26 cellular contexts compared by ENCODE assay signal in genomic region chr4:74218201-74218600, GRCh38.
A peak's percentile ranks its signal among the peaks of the same experiment; 100 is the strongest.
DNase-seq lines count a peak whose midpoint lies in the region; ATAC-seq, FAIRE-seq and TF ChIP-seq lines count a peak whose summit lies in the region.
"Had no signal": no experiment of that assay in that cellular context is flagged by ENCODE, and none has a peak within 500 bp of the region (broad histone marks: within the 10 kb centered on the region; RNA-seq: fewer than 3 reads in every experiment).

No MANE protein-coding gene starts in this region.

- no peak for TF ChIP-seq POLR2A in H1 (IDR thresholded peaks at IDR 0.05; ENCODE audit: control extremely low read depth in 1 of 2, low read depth in 2 of 2, low read length in 2 of 2)

- H3K18ac ChIP-seq in H1 (ENCODE audit: extremely low read depth, low read length), result no peak overlapping the region

- POLR2A ChIA-PET in H1 (lab: Charles Lee; ENCODE audit: partially characterized antibody), result no interaction called here

- H3K4me3 ChIP-seq in ACC112 (ENCODE audit: low read depth, low read length) (no peak overlapping the region), H1 (ENCODE audit: extremely low read depth in 1 of 4, insufficient read depth in 2 of 4, low read depth in 3 of 4, low read length in 4 of 4) (no peak overlapping the region)
- H3K4me3 ChIP-seq: tibial artery had no signal

- no peak overlapping the region for H3K9ac ChIP-seq in H1 (replicated peaks in 1 of 4; ENCODE audit: extremely low read depth in 1 of 4, low read depth in 3 of 4, low read length in 3 of 4)
- H3K9ac ChIP-seq: KMS-11 had no signal

- H3K27me3 ChIP-seq in ACC112 (ENCODE audit: insufficient read depth, low read length) (no peaks in the 10 kb centered on the region), H1 (replicated peaks in 1 of 4; ENCODE audit: control insufficient read depth in 3 of 4, extremely low read depth in 1 of 4, insufficient read depth in 3 of 4, low read length in 3 of 4) (no peaks in the 10 kb centered on the region)
- H3K27me3 ChIP-seq: tibial artery had no signal

- H3K4me1 Mint-ChIP-seq in osteocyte (ENCODE audit: unreplicated experiment), result peaks cover 26% of the 10 kb centered on the region
- peaks cover 2 to 3% of the 10 kb centered on the region in 2 donors for H3K4me1 Mint-ChIP-seq in effector memory CD8-positive, alpha-beta T cell (ENCODE audit: low read depth in 2 of 2)

- no peak for TF ChIP-seq RAD21 in H1 (IDR thresholded peaks at IDR 0.05 in 1 of 2, conservative IDR thresholded peaks at IDR 0.05 in 1 of 2; ENCODE audit: low read depth in 2 of 2, low read length in 2 of 2)

- no peak overlapping the region for H3K27ac Mint-ChIP-seq in osteocyte (ENCODE audit: unreplicated experiment)
- no peak overlapping the region for H3K27ac Mint-ChIP-seq in effector memory CD8-positive, alpha-beta T cell
- H3K27ac Mint-ChIP-seq: activated CD4-positive, alpha-beta T cell treated with anti-CD3 and anti-CD28 coated beads for 36 hours; brain; naive thymus-derived CD8-positive, alpha-beta T cell; stimulated activated naive CD8-positive, alpha-beta T cell treated with anti-CD3 and anti-CD28 coated beads, Interleukin-15, amount 100 ng/mL, for 72 hours had no signal

- H3K36me3 ChIP-seq in ACC112 (ENCODE audit: insufficient read depth, low read length) (no peaks in the 10 kb centered on the region), H1 (ENCODE audit: control insufficient read depth in 2 of 4, insufficient read depth in 4 of 4, low read length in 3 of 4) (no peaks in the 10 kb centered on the region)
- H3K36me3 ChIP-seq: tibial artery had no signal

- no peak overlapping the region for H3K4ac ChIP-seq in H1 (replicated peaks; ENCODE audit: insufficient read length, low read depth, low read length)

- H4K20me1 ChIP-seq in H1 (replicated peaks in 1 of 2; ENCODE audit: control insufficient read depth in 1 of 2, insufficient read depth in 2 of 2, low read length in 2 of 2), result no peaks in the 10 kb centered on the region

- no peak overlapping the region for H3K23ac ChIP-seq in H1 (ENCODE audit: insufficient read length)

- ATAC-seq in HG03159 (IDR thresholded peaks at IDR 0.05; ENCODE audit: unreplicated experiment), result no peak
- no peak for ATAC-seq in effector memory CD8-positive, alpha-beta T cell (replicated peaks)
- ATAC-seq: activated CD4-positive, alpha-beta T cell treated with anti-CD3 and anti-CD28 coated beads for 36 hours; naive thymus-derived CD8-positive, alpha-beta T cell; SK-N-SH treated with all-trans-retinoic acid at 6 μM for 48 hours; stimulated activated naive CD8-positive, alpha-beta T cell treated with anti-CD3 and anti-CD28 coated beads, Interleukin-15, amount 100 ng/mL, for 72 hours had no signal

- H3K27ac ChIP-seq in ACC112 (ENCODE audit: low read depth, low read length), result peak overlapping the region; percentile 56; the same call in 1 of the 2 replicates
- no peak overlapping the region for H3K27ac ChIP-seq in H1 (ENCODE audit: low read depth, low read length)
- H3K27ac ChIP-seq: KMS-11, tibial artery had no signal

- peaks cover under 1% of the 10 kb centered on the region for H3K36me3 Mint-ChIP-seq in osteocyte (ENCODE audit: unreplicated experiment)
- no peaks in the 10 kb centered on the region for H3K36me3 Mint-ChIP-seq in effector memory CD8-positive, alpha-beta T cell (ENCODE audit: insufficient read depth)

- no peaks in the 10 kb centered on the region for H3K79me1 ChIP-seq in H1 (ENCODE audit: low read depth, low read length)

- H2BK20ac ChIP-seq in H1 (ENCODE audit: low read length), result no peak overlapping the region

- no peak overlapping the region for H3K56ac ChIP-seq in H1 (replicated peaks; ENCODE audit: insufficient read length, low read depth, low read length)

- H3K23me2 ChIP-seq in H1 (ENCODE audit: low read depth, low read length), result no peaks in the 10 kb centered on the region

- no peak overlapping the region for H3K4me2 ChIP-seq in H1 (ENCODE audit: insufficient read depth in 1 of 2, low read depth in 2 of 2, low read length in 2 of 2)
- H3K4me2 ChIP-seq: KMS-11 had no signal

- no peak for FAIRE-seq in H1 (lab: Jason Lieb, UNC)
- FAIRE-seq: HTR-8/SVneo had no signal

- 96% methylated on average over 4 of the region's 4 CpGs; no CpG with 5 or more reads in 1 of the 2 experiments for WGBS in H1 (ENCODE audit: extremely low coverage in 1 of 2, insufficient coverage in 1 of 2, insufficient read length in 1 of 2, insufficient replicate concordance in 2 of 2, low coverage in 1 of 2, low lambda C conversion rate in 2 of 2, missing lambda C conversion rate in 1 of 2), 2 experiments

- H3K27me3 Mint-ChIP-seq in osteocyte (ENCODE audit: unreplicated experiment), result no peaks in the 10 kb centered on the region
- no peaks in the 10 kb centered on the region for H3K27me3 Mint-ChIP-seq in effector memory CD8-positive, alpha-beta T cell
- H3K27me3 Mint-ChIP-seq: activated CD4-positive, alpha-beta T cell treated with anti-CD3 and anti-CD28 coated beads for 36 hours; brain; naive thymus-derived CD8-positive, alpha-beta T cell; stimulated activated naive CD8-positive, alpha-beta T cell treated with anti-CD3 and anti-CD28 coated beads, Interleukin-15, amount 100 ng/mL, for 72 hours had no signal

- no peak overlapping the region for H2BK12ac ChIP-seq in H1 (ENCODE audit: low read depth, low read length)

- H2AK5ac ChIP-seq in H1 (ENCODE audit: low read depth, low read length), result no peak overlapping the region

- H3K79me2 ChIP-seq in ACC112 (ENCODE audit: control insufficient read depth, insufficient read depth, low read length, unreplicated experiment) (no peaks in the 10 kb centered on the region), H1 (ENCODE audit: control insufficient read depth in 1 of 2, insufficient read depth in 2 of 2, low read length in 2 of 2) (no peaks in the 10 kb centered on the region)

- H2AFZ ChIP-seq in ACC112 (ENCODE audit: low read length, unreplicated experiment) (no peak overlapping the region), H1 (ENCODE audit: low read length) (no peak overlapping the region)

- H3K4me1 ChIP-seq in ACC112 (ENCODE audit: control insufficient read depth, insufficient read depth, low read length, unreplicated experiment), result peaks cover 20% of the 10 kb centered on the region
- H3K4me1 ChIP-seq in H1 (replicated peaks in 1 of 4; ENCODE audit: control insufficient read depth in 3 of 4, insufficient read depth in 4 of 4, low read length in 3 of 4), result peaks cover 0 to 6% (median 2%) of the 10 kb centered on the region in 4 experiments; a peak in 4 of 7 replicates

- H3K9me3 Mint-ChIP-seq in osteocyte (ENCODE audit: unreplicated experiment), result no peaks in the 10 kb centered on the region
- H3K9me3 Mint-ChIP-seq in effector memory CD8-positive, alpha-beta T cell, result peaks cover 0 to 2% of the 10 kb centered on the region in 2 donors
- H3K9me3 Mint-ChIP-seq: stimulated activated naive CD8-positive, alpha-beta T cell treated with anti-CD3 and anti-CD28 coated beads, Interleukin-15, amount 100 ng/mL, for 72 hours had no signal

- H2BK120ac ChIP-seq in H1 (replicated peaks; ENCODE audit: low read depth, low read length), result no peak overlapping the region

- CTCF ChIA-PET in H1 (lab: Charles Lee; ENCODE audit: partially characterized antibody), result interaction anchor here (0.7 to 4.0 kb wide), 3 partner anchors 12 to 1204 kb away, joined by 3 to 28 read pairs (median 4); no protein-coding TSS in a partner anchor

- no peak overlapping the region for H3K4me3 Mint-ChIP-seq in osteocyte (ENCODE audit: unreplicated experiment)
- H3K4me3 Mint-ChIP-seq in effector memory CD8-positive, alpha-beta T cell, result no peak overlapping the region
- H3K4me3 Mint-ChIP-seq: activated CD4-positive, alpha-beta T cell treated with anti-CD3 and anti-CD28 coated beads for 36 hours; brain; naive thymus-derived CD8-positive, alpha-beta T cell; stimulated activated naive CD8-positive, alpha-beta T cell treated with anti-CD3 and anti-CD28 coated beads, Interleukin-15, amount 100 ng/mL, for 72 hours had no signal

- no peaks in the 10 kb centered on the region for H3K9me3 ChIP-seq in H1 (ENCODE audit: insufficient read depth in 2 of 2, low read depth in 1 of 2, low read length in 1 of 2)
- H3K9me3 ChIP-seq: tibial artery had no signal

- TF ChIP-seq EP300 in H1 (IDR thresholded peaks at IDR 0.05; ENCODE audit: borderline replicate concordance in 1 of 2, low read depth in 2 of 2, low read length in 2 of 2), result no peak

- H4K5ac ChIP-seq in H1 (ENCODE audit: insufficient read length, low read depth, low read length), result no peak overlapping the region

- TF ChIP-seq CTCF in H1 (IDR thresholded peaks at IDR 0.05; ENCODE audit: control extremely low read depth in 1 of 3, insufficient read depth in 1 of 3, low read depth in 1 of 3, low read length in 3 of 3), result no peak
- no peak for TF ChIP-seq CTCF in osteocyte (IDR thresholded peaks at IDR 0.05)

- H2BK5ac ChIP-seq in H1 (ENCODE audit: low read depth, low read length), result no peak overlapping the region

- DNase-seq in RPMI7951 (ENCODE audit: low read depth) (peak; percentile 28), H1 (ENCODE audit: low read depth in 1 of 2, low spot score in 2 of 2) (no peak), iris pigment epithelial cell (ENCODE audit: low read depth) (peak; percentile 44), osteocyte (ENCODE audit: extremely low spot score, unreplicated experiment) (no peak), middle frontal gyrus (ENCODE audit: extremely low spot score, low spot score) (no peak)
- no peak for DNase-seq in effector memory CD8-positive, alpha-beta T cell
- DNase-seq: activated CD4-positive, alpha-beta T cell treated with anti-CD3 and anti-CD28 coated beads for 36 hours; activated T-cell treated with anti-CD3 and anti-CD28 coated beads for 4 hours; islet precursor cell; midbrain; MV-4-11; naive thymus-derived CD8-positive, alpha-beta T cell; NCI-H1436 treated with DMSO at 0.1 percent for 48 hours; NCI-H2107; NCI-H446; nucleus accumbens; stimulated activated CD8-positive, alpha-beta memory T cell treated with anti-CD3 and anti-CD28 coated beads, Interleukin-4, amount 100 ng/mL, for 48 hours; stimulated activated naive CD8-positive, alpha-beta T cell treated with anti-CD3 and anti-CD28 coated beads, Interleukin-15, amount 100 ng/mL, for 72 hours; T-helper 2 cell; tibial artery had no signal

- H4K91ac ChIP-seq in H1 (replicated peaks; ENCODE audit: insufficient read length, low read length), result no peak overlapping the region

- no peak overlapping the region for H4K8ac ChIP-seq in H1 (ENCODE audit: extremely low read depth, insufficient read depth, low read length)

- no peak overlapping the region for H3K14ac ChIP-seq in H1 (ENCODE audit: insufficient read length)

- H2BK15ac ChIP-seq in H1 (ENCODE audit: low read length), result no peak overlapping the region

TF ChIP-seq in H1, 55 proteins besides CTCF, POLR2A, EP300 and RAD21:
- TF ChIP-seq KDM4A (IDR thresholded peaks at IDR 0.05; ENCODE audit: low read depth, low read length, severe bottlenecking) (no peak), MAFK (IDR thresholded peaks at IDR 0.05; ENCODE audit: low read depth, low read length) (peak; percentile 97)
TF ChIP-seq in H1: peak in this region for 1.

Comparison
In these comparisons a context has a peak if more than half of its experiments do, and no peak if none do; other contexts are left out.
1. DNase-seq: peak in RPMI7951 (single experiment) and iris pigment epithelial cell (single experiment); none in H1 (0 of 2), osteocyte (single experiment), middle frontal gyrus (single experiment) and effector memory CD8-positive, alpha-beta T cell (0 of 3).